8 cellular contexts compared by ENCODE assay signal in the genomic region with DNA sequence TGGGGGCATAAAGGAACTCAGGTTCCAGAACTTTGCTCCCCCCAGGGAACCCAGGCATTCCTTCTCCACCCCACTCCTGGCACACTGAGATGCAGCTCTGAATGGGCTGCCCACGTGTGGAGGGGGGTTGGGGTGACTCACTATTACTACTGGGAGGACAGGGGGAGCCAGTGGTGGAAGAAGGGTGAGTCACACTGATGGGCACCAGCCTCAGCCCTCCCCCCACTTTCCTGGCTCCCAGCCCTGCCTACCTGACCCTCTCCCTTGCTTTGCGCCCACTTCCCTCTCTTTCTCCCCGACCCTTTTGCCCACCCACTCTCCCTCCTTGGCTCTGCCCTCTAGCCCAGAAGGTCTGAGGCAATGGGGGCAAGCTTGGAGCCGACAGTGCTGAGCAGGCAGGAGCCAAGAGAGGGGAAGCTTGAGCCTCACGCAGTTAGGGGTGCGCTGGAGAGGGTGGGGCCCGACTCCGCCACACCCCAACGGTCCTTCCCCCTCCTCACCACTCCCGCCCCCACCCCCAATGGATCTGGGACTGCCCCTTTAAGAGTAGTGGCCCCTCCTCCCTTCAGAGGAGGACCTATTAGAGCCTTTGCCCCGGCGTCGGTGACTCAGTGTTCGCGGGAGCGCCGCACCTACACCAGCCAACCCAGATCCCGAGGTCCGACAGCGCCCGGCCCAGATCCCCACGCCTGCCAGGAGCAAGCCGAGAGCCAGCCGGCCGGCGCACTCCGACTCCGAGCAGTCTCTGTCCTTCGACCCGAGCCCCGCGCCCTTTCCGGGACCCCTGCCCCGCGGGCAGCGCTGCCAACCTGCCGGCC. TPM values are rescaled to one million over a fixed set of nuclear protein-coding genes. Genes with fewer than 3 reads are reported as not detected.
A peak's percentile ranks its signal among the peaks of the same experiment; 100 is the strongest.
DNase-seq lines count a peak whose midpoint lies in the region; ATAC-seq lines count a peak whose summit lies in the region.

A gene (plus strand): TSS at position 611 of the 818 bp plus-strand sequence. CDS start 208 bp downstream, outside the sequence.

- no peaks in the 10 kb centered on the region for H3K9me3 Mint-ChIP-seq in T-helper 2 cell treated with Interferon-gamma antibody and Interleukin-4, amounts not matched to agents 5 μg/mL and 100 μg/mL, for 36 hours

- H3K4me3 ChIP-seq in right cardiac atrium (ENCODE audit: low read length) (peak within 1 kb of the TSS; percentile 97), rectal smooth muscle tissue (ENCODE audit: low read length) (peak within 1 kb of the TSS; percentile 100), aorta (ENCODE audit: low read length in 2 of 2) (peak within 1 kb of the TSS; percentile 60 to 99)

- peak within 1 kb of the TSS; percentile 81 for H3K27ac Mint-ChIP-seq in T-helper 2 cell treated with Interferon-gamma antibody and Interleukin-4, amounts not matched to agents 5 μg/mL and 100 μg/mL, for 36 hours

- H3K27me3 Mint-ChIP-seq in T-helper 2 cell treated with Interferon-gamma antibody and Interleukin-4, amounts not matched to agents 5 μg/mL and 100 μg/mL, for 36 hours (ENCODE audit: low read depth), result no peaks in the 10 kb centered on the region

- peak within 1 kb of the TSS; percentile 99 for H3K9ac ChIP-seq in rectal smooth muscle tissue (ENCODE audit: low read length)

- peak; percentile 93 for DNase-seq in GM04504 (ENCODE audit: low read depth)
- DNase-seq in NCI-H1436 treated with DMSO at 0.1 percent for 48 hours (lab: John Stamatoyannopoulos, UW), result peak; percentile 48
- DNase-seq in T-helper 2 cell treated with Interferon-gamma antibody and Interleukin-4, amounts not matched to agents 5 μg/mL and 100 μg/mL, for 36 hours (ENCODE audit: low spot score), result peak; percentile 85
- peak in 55 of 58 donors; percentile 29 to 93 (median 76) for DNase-seq in anterior cingulate cortex (lab: John Stamatoyannopoulos, UW)
- peak; percentile 95 to 97 (median 96) for DNase-seq in right cardiac atrium
- DNase-seq in aorta, result peak; percentile 95 to 97

- H3K27me3 ChIP-seq in right cardiac atrium (ENCODE audit: control insufficient read depth, insufficient read depth), result no peaks in the 10 kb centered on the region
- peaks cover 2% of the 10 kb centered on the region for H3K27me3 ChIP-seq in rectal smooth muscle tissue (ENCODE audit: control insufficient read depth, insufficient read depth, low read length)
- H3K27me3 ChIP-seq in aorta (ENCODE audit: control insufficient read depth in 1 of 2, insufficient read depth in 2 of 2, low read length in 1 of 2), result no peaks in the 10 kb centered on the region

- H3K27ac ChIP-seq in right cardiac atrium (ENCODE audit: low read length) (peak within 1 kb of the TSS; percentile 99), rectal smooth muscle tissue (ENCODE audit: low read depth, low read length) (peak within 1 kb of the TSS; percentile 100), aorta (ENCODE audit: low read depth in 1 of 2, low read length in 2 of 2) (peak within 1 kb of the TSS; percentile 88 to 95)

- H3K4me3 Mint-ChIP-seq in T-helper 2 cell treated with Interferon-gamma antibody and Interleukin-4, amounts not matched to agents 5 μg/mL and 100 μg/mL, for 36 hours, result peak within 1 kb of the TSS; percentile 96

- peaks cover 36% of the 10 kb centered on the region for H3K4me1 Mint-ChIP-seq in T-helper 2 cell treated with Interferon-gamma antibody and Interleukin-4, amounts not matched to agents 5 μg/mL and 100 μg/mL, for 36 hours (ENCODE audit: low read depth)

- peaks cover 4% of the 10 kb centered on the region for H3K36me3 Mint-ChIP-seq in T-helper 2 cell treated with Interferon-gamma antibody and Interleukin-4, amounts not matched to agents 5 μg/mL and 100 μg/mL, for 36 hours (ENCODE audit: low read depth)

- intact Hi-C loops in right cardiac atrium (cut with DNase I) (no loop called here), aorta (cut with DNase I) (loop anchor here in 1 of 2 donors (1.0 to 2.0 kb wide), 2 partner anchors 8 to 14 kb away; no protein-coding TSS in a partner anchor)

- H3K9me3 ChIP-seq in right cardiac atrium (ENCODE audit: control insufficient read depth, low read length), result no peaks in the 10 kb centered on the region
- H3K9me3 ChIP-seq in aorta (ENCODE audit: control insufficient read depth, low read length), result no peaks in the 10 kb centered on the region

- WGBS in right cardiac atrium, result 2% methylated on average over 37 of the region's 37 CpGs
- 1% methylated on average over 35 to 37 of the region's 37 CpGs for WGBS in aorta, 2 donors

- H3K4me1 ChIP-seq in right cardiac atrium (ENCODE audit: control insufficient read depth, insufficient read depth, low read length) (peaks cover 5% of the 10 kb centered on the region), rectal smooth muscle tissue (ENCODE audit: control insufficient read depth, insufficient read depth, low read length) (peaks cover 20% of the 10 kb centered on the region), aorta (ENCODE audit: control insufficient read depth in 1 of 2, insufficient read depth in 2 of 2, low read length in 2 of 2) (no peaks in the 10 kb centered on the region)

- ATAC-seq in HG02610 (IDR thresholded peaks at IDR 0.05; ENCODE audit: unreplicated experiment), result peak; percentile 76
- ATAC-seq in right cardiac atrium, result peak; percentile 93 to 94
- peak; percentile 92 for ATAC-seq in aorta (ENCODE audit: low FRiP score)

- peaks cover 3% of the 10 kb centered on the region for H3K36me3 ChIP-seq in rectal smooth muscle tissue (ENCODE audit: control insufficient read depth, insufficient read depth, low read length)
- H3K36me3 ChIP-seq in aorta (ENCODE audit: control insufficient read depth in 1 of 2, insufficient read depth in 2 of 2, low read length in 1 of 2), result no peaks in the 10 kb centered on the region

RNA-seq across cellular contexts. Expression of the gene that starts here (rescaled TPM):
- total RNA-seq in right cardiac atrium, result 100 to 1,000 TPM; 238 to 451 (median 281) TPM
- 247 TPM for polyA plus RNA-seq in right cardiac atrium
- total RNA-seq in aorta, result 1,000 to 10,000 TPM in 1 of 2 donors, 100 to 1,000 TPM in 1; 497 to 1,067 TPM
- polyA plus RNA-seq in aorta, result 100 to 1,000 TPM in 1 of 2 donors, 10 to 100 TPM in 1; 94.3 to 378 TPM

Comparison
In these comparisons a context has a peak if more than half of its experiments do, and no peak if none do; other contexts are left out.
1. Peak in every context shown above with its lines: DNase-seq, ATAC-seq, H3K4me3 ChIP-seq and H3K27ac ChIP-seq.